ENCODE assay signal across 14 cellular contexts in genomic region chr7:74464931-74465906, GRCh38. TPM values are rescaled to one million over a fixed set of nuclear protein-coding genes. Genes with fewer than 3 reads are reported as not detected.
DNase-seq lines count a peak whose midpoint lies in the region; ATAC-seq and TF ChIP-seq lines count a peak whose summit lies in the region.
"Had no signal": no experiment of that assay in that cellular context is flagged by ENCODE, and none has a peak within 500 bp of the region (broad histone marks: within the 10 kb centered on the region; RNA-seq: fewer than 3 reads in every experiment).

No MANE protein-coding gene starts in this region.

- no peak overlapping the region for H3K27ac Mint-ChIP-seq in natural killer cell treated with Interleukin-12 subunit alpha and Interleukin-12 subunit beta and Interleukin-15 and Interleukin-18, amount 100 ng/mL, for 72 hours
- H3K27ac Mint-ChIP-seq in natural killer cell: no peak overlapping the region
- H3K27ac Mint-ChIP-seq in neural crest cell (ENCODE audit: unreplicated experiment): peak overlapping the region; percentile 27
- H3K27ac Mint-ChIP-seq: activated naive CD8-positive, alpha-beta T cell; B cell had no signal

- H3K36me3 Mint-ChIP-seq in natural killer cell treated with Interleukin-12 subunit alpha and Interleukin-12 subunit beta and Interleukin-15 and Interleukin-18, amount 100 ng/mL, for 72 hours: no peaks in the 10 kb centered on the region
- H3K36me3 Mint-ChIP-seq in natural killer cell: no peaks in the 10 kb centered on the region
- H3K36me3 Mint-ChIP-seq in neural crest cell (ENCODE audit: low read depth): no peaks in the 10 kb centered on the region
- H3K36me3 Mint-ChIP-seq: activated naive CD8-positive, alpha-beta T cell had no signal

- no peak for TF ChIP-seq CTCF in natural killer cell (IDR thresholded peaks at IDR 0.05)
- no peak for TF ChIP-seq CTCF in adrenal gland (IDR thresholded peaks at IDR 0.05)
- TF ChIP-seq CTCF in neural crest cell (conservative IDR thresholded peaks at IDR 0.05): no peak
- no peak for TF ChIP-seq CTCF in vagina (IDR thresholded peaks at IDR 0.05)

- no peak overlapping the region for H3K4me3 Mint-ChIP-seq in natural killer cell treated with Interleukin-12 subunit alpha and Interleukin-12 subunit beta and Interleukin-15 and Interleukin-18, amount 100 ng/mL, for 72 hours
- H3K4me3 Mint-ChIP-seq in natural killer cell (no peak overlapping the region), neural crest cell (no peak overlapping the region)
- H3K4me3 Mint-ChIP-seq: activated naive CD8-positive, alpha-beta T cell; B cell had no signal

- no peaks in the 10 kb centered on the region for H3K4me1 Mint-ChIP-seq in natural killer cell treated with Interleukin-12 subunit alpha and Interleukin-12 subunit beta and Interleukin-15 and Interleukin-18, amount 100 ng/mL, for 72 hours (ENCODE audit: low read depth in 2 of 2)
- no peaks in the 10 kb centered on the region for H3K4me1 Mint-ChIP-seq in natural killer cell
- peaks cover 5% of the 10 kb centered on the region for H3K4me1 Mint-ChIP-seq in neural crest cell

- H3K9me3 ChIP-seq in adrenal gland (replicated peaks in 1 of 3): no peaks in the 10 kb centered on the region
- H3K9me3 ChIP-seq in vagina: no peaks in the 10 kb centered on the region
- H3K9me3 ChIP-seq: SJCRH30 had no signal

- H3K27me3 Mint-ChIP-seq in natural killer cell treated with Interleukin-12 subunit alpha and Interleukin-12 subunit beta and Interleukin-15 and Interleukin-18, amount 100 ng/mL, for 72 hours: peaks cover 0 to 2% of the 10 kb centered on the region in 2 donors
- H3K27me3 Mint-ChIP-seq in natural killer cell (ENCODE audit: low read depth in 2 of 2): peaks cover 0 to 3% of the 10 kb centered on the region in 2 donors
- H3K27me3 Mint-ChIP-seq in neural crest cell (ENCODE audit: low read depth): no peaks in the 10 kb centered on the region
- H3K27me3 Mint-ChIP-seq: activated naive CD8-positive, alpha-beta T cell had no signal

- intact Hi-C loops in natural killer cell (cut with micrococcal nuclease) (no loop called here), adrenal gland (cut with DNase I) (no loop called here), vagina (cut with DNase I) (no loop called here)

- no peaks in the 10 kb centered on the region for H3K27me3 ChIP-seq in adrenal gland
- no peaks in the 10 kb centered on the region for H3K27me3 ChIP-seq in vagina
- H3K27me3 ChIP-seq: SJCRH30 had no signal

- TF ChIP-seq POLR2A in adrenal gland (IDR thresholded peaks at IDR 0.05) (no peak), vagina (IDR thresholded peaks at IDR 0.05) (no peak)

- H3K4me3 ChIP-seq in adrenal gland (no peak overlapping the region), vagina (no peak overlapping the region)
- H3K4me3 ChIP-seq: SJCRH30 had no signal

- peaks cover 6 to 8% of the 10 kb centered on the region in 2 donors for H3K4me1 ChIP-seq in adrenal gland (replicated peaks in 1 of 2)
- H3K4me1 ChIP-seq in vagina: peaks cover 32% of the 10 kb centered on the region

- H3K27ac ChIP-seq in adrenal gland: peak overlapping the region in 4 of 5 donors; percentile 9 to 88 (median 70)
- peak overlapping the region; percentile 67 for H3K27ac ChIP-seq in vagina
- H3K27ac ChIP-seq: SJCRH30 had no signal

- ATAC-seq in natural killer cell treated with Interleukin-12 subunit alpha and Interleukin-12 subunit beta and Interleukin-15 and Interleukin-18, amount 100 ng/mL, for 72 hours: peak; percentile 13 to 15
- no peak for ATAC-seq in natural killer cell
- ATAC-seq in GM21423 (IDR thresholded peaks at IDR 0.05; ENCODE audit: unreplicated experiment): no peak
- ATAC-seq in HG03139 (IDR thresholded peaks at IDR 0.05; ENCODE audit: unreplicated experiment): no peak
- ATAC-seq: HCT116 had no signal

- DNase-seq in natural killer cell treated with Interleukin-12 subunit alpha and Interleukin-12 subunit beta and Interleukin-15 and Interleukin-18, amount 100 ng/mL, for 72 hours (ENCODE audit: low spot score): no peak
- no peak for DNase-seq in natural killer cell
- DNase-seq in adrenal gland: no peak
- no peak for DNase-seq in neural crest cell (ENCODE audit: low read depth, low spot score)
- DNase-seq in vagina (ENCODE audit: extremely low spot score in 2 of 2): no peak
- no peak for DNase-seq in AG20443 (ENCODE audit: low spot score)
- DNase-seq: NCI-H524 treated with DMSO at 0.1 percent for 48 hours; SJCRH30; stimulated activated naive CD4-positive, alpha-beta T cell had no signal

- WGBS in adrenal gland, 4 donors: 78 to 93% (median 87%) methylated on average over 3 to 8 of the region's 8 CpGs

- H3K9me3 Mint-ChIP-seq in natural killer cell treated with Interleukin-12 subunit alpha and Interleukin-12 subunit beta and Interleukin-15 and Interleukin-18, amount 100 ng/mL, for 72 hours: no peaks in the 10 kb centered on the region
- no peaks in the 10 kb centered on the region for H3K9me3 Mint-ChIP-seq in natural killer cell
- H3K9me3 Mint-ChIP-seq in neural crest cell: no peaks in the 10 kb centered on the region

- no peaks in the 10 kb centered on the region for H3K36me3 ChIP-seq in adrenal gland (replicated peaks in 1 of 2)
- no peaks in the 10 kb centered on the region for H3K36me3 ChIP-seq in vagina

RNA-seq across cellular contexts. Expression of gene GTF2IRD1, which starts 11.5 kb away (rescaled TPM):
- not detected for total RNA-seq in natural killer cell treated with Interleukin-12 subunit alpha and Interleukin-12 subunit beta and Interleukin-15 and Interleukin-18, amount 100 ng/mL, for 72 hours
- total RNA-seq in natural killer cell (not detected), adrenal gland (10 to 100 TPM; 19.7 to 41.3 (median 25.5) TPM), neural crest cell (48.0 and 50.1 TPM in 2 replicates), vagina (33.6 TPM)
- 10 to 100 TPM; 20.5 to 28.0 (median 27.8) TPM for polyA plus RNA-seq in adrenal gland

Comparison
In these comparisons a context has a peak if more than half of its experiments do, and no peak if none do; other contexts are left out.
1. ATAC-seq: peak in natural killer cell treated with Interleukin-12 subunit alpha and Interleukin-12 subunit beta and Interleukin-15 and Interleukin-18, amount 100 ng/mL, for 72 hours (2 of 2); none in natural killer cell (0 of 3), GM21423 (single experiment) and HG03139 (single experiment).
2. RNA of gene GTF2IRD1, which starts 11.5 kb away (total RNA-seq): 48.0 to 50.1 TPM in neural crest cell, 33.6 TPM in vagina (single experiment) and 19.7 to 41.3 TPM in adrenal gland; not detected in natural killer cell treated with Interleukin-12 subunit alpha and Interleukin-12 subunit beta and Interleukin-15 and Interleukin-18, amount 100 ng/mL, for 72 hours and not detected in natural killer cell; every median in the first group is over 10 times any median in the second.